Comparison of ENCODE assay signal across 16 cellular contexts in the genomic region with DNA sequence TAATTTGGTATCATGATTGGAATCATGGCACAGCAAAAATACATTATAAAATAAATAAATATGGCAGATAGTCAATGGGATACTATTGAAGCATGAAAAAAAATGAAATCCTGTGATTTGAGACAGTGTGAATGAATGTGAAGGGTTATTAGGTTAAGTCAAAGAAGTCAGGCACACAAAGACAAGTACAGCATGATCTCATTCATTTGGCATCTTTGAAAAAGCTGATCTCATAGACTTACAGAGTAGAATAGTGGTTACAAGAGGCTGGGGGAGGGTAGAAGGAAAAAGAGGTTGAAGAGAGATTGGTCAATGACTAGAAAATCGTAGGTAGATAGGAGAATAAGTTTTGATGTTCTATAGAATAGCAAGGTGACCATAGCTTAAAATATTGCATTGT.
DNase-seq lines count a peak whose midpoint lies in the region; TF ChIP-seq lines count a peak whose summit lies in the region.
"Had no signal": no experiment of that assay in that cellular context is flagged by ENCODE, and none has a peak within 500 bp of the region (broad histone marks: within the 10 kb centered on the region; RNA-seq: fewer than 3 reads in every experiment).

No MANE protein-coding gene starts in this region.

- peaks cover 1% of the 10 kb centered on the region for H3K27me3 Mint-ChIP-seq in endothelial cell (ENCODE audit: unreplicated experiment)

- no peak overlapping the region for H3K27ac Mint-ChIP-seq in endothelial cell (ENCODE audit: unreplicated experiment)
- H3K27ac Mint-ChIP-seq: CD14-positive monocyte, GM23338 had no signal

- no peaks in the 10 kb centered on the region for H3K36me3 Mint-ChIP-seq in endothelial cell (ENCODE audit: low read depth, unreplicated experiment)
- H3K36me3 Mint-ChIP-seq: CD14-positive monocyte had no signal

- H3K4me1 Mint-ChIP-seq in endothelial cell (ENCODE audit: unreplicated experiment): no peaks in the 10 kb centered on the region
- H3K4me1 Mint-ChIP-seq: CD14-positive monocyte, GM23338 had no signal

- H3K4me3 ChIP-seq in epithelial cell of proximal tubule (ENCODE audit: low read depth, low read length): no peak overlapping the region
- H3K4me3 ChIP-seq: GM23338, SJSA1 had no signal

- H3K9me3 Mint-ChIP-seq in endothelial cell (ENCODE audit: unreplicated experiment): no peaks in the 10 kb centered on the region

- DNase-seq in DMS53 (lab: John Stamatoyannopoulos, UW): peak; percentile 3
- DNase-seq in DMS53 treated with DMSO at 0.1 percent for 48 hours (lab: John Stamatoyannopoulos, UW; ENCODE audit: unreplicated experiment): no peak
- peak; percentile 50 for DNase-seq in NCI-H226
- peak; percentile 56 for DNase-seq in epithelial cell of proximal tubule (ENCODE audit: low read depth)
- DNase-seq in renal cortical epithelial cell (ENCODE audit: low read depth): peak; percentile 38
- no peak for DNase-seq in NCI-H1436 (lab: John Stamatoyannopoulos, UW)
- no peak for DNase-seq in endothelial cell (ENCODE audit: low spot score)
- DNase-seq in 8988T: no peak
- DNase-seq: COR-L47, DMS79 treated with DMSO at 0.1 percent for 48 hours, GDM1, NCI-H1930, NCI-H526 had no signal

- H3K4me3 Mint-ChIP-seq in endothelial cell (ENCODE audit: unreplicated experiment): no peak overlapping the region
- H3K4me3 Mint-ChIP-seq: CD14-positive monocyte, GM23338 had no signal

- TF ChIP-seq CTCF in epithelial cell of proximal tubule (conservative IDR thresholded peaks at IDR 0.05; ENCODE audit: low read depth, low read length) (no peak), endothelial cell (IDR thresholded peaks at IDR 0.05; ENCODE audit: unreplicated experiment) (no peak)

Comparison
In these comparisons a context has a peak if more than half of its experiments do, and no peak if none do; other contexts are left out.
1. DNase-seq: peak in DMS53 (single experiment), NCI-H226 (single experiment), epithelial cell of proximal tubule (single experiment) and renal cortical epithelial cell (single experiment); none in DMS53 treated with DMSO at 0.1 percent for 48 hours (single experiment), NCI-H1436 (single experiment), endothelial cell (single experiment) and 8988T (single experiment).